ENCODE assay signal across 1 cellular context in genomic region chr1:10510520-10511493, GRCh38.
TF ChIP-seq lines count a peak whose summit lies in the region.

No MANE protein-coding gene starts in this region.

TF ChIP-seq in SK-N-SH treated with all-trans-retinoic acid at 6 μM for 48 hours, 23 proteins besides CTCF, POLR2A, EP300 and RAD21 (continued from another document):
- TF ChIP-seq TSHZ2 (CRISPR knock-in tag; IDR thresholded peaks at IDR 0.05) (no peak), TOX (CRISPR knock-in tag; IDR thresholded peaks at IDR 0.05; ENCODE audit: borderline replicate concordance) (no peak), ARNTL (CRISPR knock-in tag; IDR thresholded peaks at IDR 0.05; ENCODE audit: borderline replicate concordance, low read depth) (no peak)
